ENCODE assay signal across 38 cellular contexts in genomic region chr17:7426203-7426863, GRCh38. TPM values are rescaled to one million over a fixed set of nuclear protein-coding genes. Genes with fewer than 3 reads are reported as not detected.
"Had no signal": no experiment of that assay in that cellular context is flagged by ENCODE, and none has a peak within 500 bp of the region (broad histone marks: within the 10 kb centered on the region; RNA-seq: fewer than 3 reads in every experiment).

No MANE protein-coding gene starts in this region.

- H3K36me3 ChIP-seq: heart left ventricle, left ventricle myocardium inferior, neutrophil, right atrium auricular region, right lobe of liver, suprapubic skin, thoracic aorta, tibial artery, uterus had no signal

- H3K4me3 ChIP-seq: heart left ventricle, left ventricle myocardium inferior, lung, right atrium auricular region, right lobe of liver, smooth muscle cell, suprapubic skin, thoracic aorta, tibial artery, uterus had no signal

- H3K27me3 Mint-ChIP-seq: progenitor cell of endocrine pancreas; stimulated activated memory B cell treated with anti-CD40 and anti-IgM and Interleukin-4, amounts not matched to agents 10 μg/mL and 1 μg/mL and 100 μg/mL, for 72 hours had no signal

- H3K27me3 ChIP-seq: heart left ventricle, neutrophil, right atrium auricular region, right lobe of liver, suprapubic skin, tibial artery, uterus had no signal

- H3K27ac Mint-ChIP-seq: immature natural killer cell; mesothelial cell of epicardium; naive B cell; natural killer cell; progenitor cell of endocrine pancreas; stimulated activated memory B cell treated with anti-CD40 and anti-IgM and Interleukin-4, amounts not matched to agents 10 μg/mL and 1 μg/mL and 100 μg/mL, for 72 hours had no signal

- DNase-seq: hypothalamus; immature natural killer cell; kidney; left ventricle myocardium inferior; mesendoderm; naive B cell; natural killer cell; occipital lobe; right lobe of liver; stimulated activated CD4-positive, alpha-beta T cell treated with anti-CD3 and anti-CD28 coated beads, Interleukin-1b, Interleukin-23, amount 100 ng/mL, for 48 hours; stimulated activated CD4-positive, alpha-beta T cell treated with anti-CD3 and anti-CD28 coated beads, Interleukin-2, amount 100 ng/mL, for 48 hours; stimulated activated CD4-positive, alpha-beta T cell treated with anti-CD3 and anti-CD28 coated beads, Interleukin-4, amount 100 ng/mL, for 4 hours; stimulated activated CD8-positive, alpha-beta memory T cell treated with anti-CD3 and anti-CD28 coated beads, Interleukin-4, amount 100 ng/mL, for 48 hours; stimulated activated naive CD4-positive, alpha-beta T cell treated with Interleukin-2 at 50 U/mL for 16 hours; tibial artery; trophoblast cell; uterus had no signal

- H3K9me3 ChIP-seq: heart left ventricle, left ventricle myocardium inferior, neutrophil, right atrium auricular region, right lobe of liver, suprapubic skin, thoracic aorta, tibial artery, uterus had no signal

- ATAC-seq: natural killer cell; stimulated activated memory B cell treated with anti-CD40 and anti-IgM and Interleukin-4, amounts not matched to agents 10 μg/mL and 1 μg/mL and 100 μg/mL, for 72 hours had no signal

- H3K9ac ChIP-seq: parathyroid adenoma had no signal

- FAIRE-seq: islet of Langerhans, kidney had no signal

- H3K9me3 Mint-ChIP-seq: immature natural killer cell; mesothelial cell of epicardium; naive B cell; natural killer cell; stimulated activated memory B cell treated with anti-CD40 and anti-IgM and Interleukin-4, amounts not matched to agents 10 μg/mL and 1 μg/mL and 100 μg/mL, for 72 hours had no signal

- H3K36me3 Mint-ChIP-seq: immature natural killer cell; mesothelial cell of epicardium; naive B cell; natural killer cell; stimulated activated memory B cell treated with anti-CD40 and anti-IgM and Interleukin-4, amounts not matched to agents 10 μg/mL and 1 μg/mL and 100 μg/mL, for 72 hours had no signal

- H3K4me1 ChIP-seq: heart left ventricle, left ventricle myocardium inferior, parathyroid adenoma, right atrium auricular region, right lobe of liver, suprapubic skin, tibial artery, uterus had no signal

- H3K27ac ChIP-seq: heart left ventricle, left ventricle myocardium inferior, neutrophil, parathyroid adenoma, right atrium auricular region, right lobe of liver, suprapubic skin, thoracic aorta, tibial artery, uterus had no signal

- H3K4me1 Mint-ChIP-seq: immature natural killer cell; mesothelial cell of epicardium; naive B cell; natural killer cell; stimulated activated memory B cell treated with anti-CD40 and anti-IgM and Interleukin-4, amounts not matched to agents 10 μg/mL and 1 μg/mL and 100 μg/mL, for 72 hours had no signal

- H3K4me3 Mint-ChIP-seq: immature natural killer cell; mesothelial cell of epicardium; naive B cell; natural killer cell; stimulated activated memory B cell treated with anti-CD40 and anti-IgM and Interleukin-4, amounts not matched to agents 10 μg/mL and 1 μg/mL and 100 μg/mL, for 72 hours had no signal

RNA-seq across cellular contexts. Expression of gene SPEM2, which starts 0.9 kb away (rescaled TPM):
- total RNA-seq: heart left ventricle, kidney, left ventricle myocardium inferior, lower leg skin, lung, mesothelial cell of epicardium, mononuclear cell, natural killer cell, occipital lobe, osteocyte, progenitor cell of endocrine pancreas, pulmonary artery endothelial cell, renal cortical epithelial cell, right atrium auricular region, right lobe of liver, skeletal muscle tissue, subcutaneous adipose tissue, suprapubic skin, thoracic aorta, ureter, uterus had no signal
- polyA plus RNA-seq: heart left ventricle, immature natural killer cell, lung, neural cell had no signal

RNA-seq across cellular contexts. Expression of gene SPEM3, which starts 2.3 kb away (rescaled TPM):
- total RNA-seq: heart left ventricle, kidney, left ventricle myocardium inferior, lower leg skin, lung, mesothelial cell of epicardium, natural killer cell, occipital lobe, osteocyte, progenitor cell of endocrine pancreas, pulmonary artery endothelial cell, renal cortical epithelial cell, right atrium auricular region, right lobe of liver, skeletal muscle tissue, smooth muscle cell, subcutaneous adipose tissue, suprapubic skin, thoracic aorta, ureter, uterus had no signal
- polyA plus RNA-seq: heart left ventricle, immature natural killer cell, lung, neural cell, smooth muscle cell had no signal

RNA-seq across cellular contexts. Expression of gene SPEM1, which starts 6.2 kb away (rescaled TPM):
- total RNA-seq: heart left ventricle, kidney, left ventricle myocardium inferior, lower leg skin, lung, mononuclear cell, natural killer cell, occipital lobe, osteocyte, progenitor cell of endocrine pancreas, pulmonary artery endothelial cell, renal cortical epithelial cell, right atrium auricular region, right lobe of liver, skeletal muscle tissue, smooth muscle cell, subcutaneous adipose tissue, suprapubic skin, thoracic aorta, ureter, uterus had no signal
- polyA plus RNA-seq: heart left ventricle, immature natural killer cell, lung, neural cell, smooth muscle cell had no signal

RNA-seq across cellular contexts. Expression of gene TMEM102, which starts 8.9 kb away (rescaled TPM):
- polyA plus RNA-seq: neural cell had no signal

RNA-seq across cellular contexts. Expression of gene FGF11, which starts 13.0 kb away (rescaled TPM):
- polyA plus RNA-seq: immature natural killer cell had no signal
